Comparison of ENCODE assay signal across 1 cellular context in genomic region chr3:151107177-151107576, GRCh38.
TF ChIP-seq lines count a peak whose summit lies in the region.

No MANE protein-coding gene starts in this region.

TF ChIP-seq in GM23338, 12 proteins besides CTCF, POLR2A, EP300 and RAD21 (continued from another document):
- TF ChIP-seq ZNF331 (CRISPR knock-in tag; IDR thresholded peaks at IDR 0.05; ENCODE audit: low read depth) (no peak), EZH2 (IDR thresholded peaks at IDR 0.05; ENCODE audit: low read depth, unreplicated experiment) (no peak), REST (IDR thresholded peaks at IDR 0.05; ENCODE audit: unreplicated experiment) (no peak), EZH2phosphoT487 (IDR thresholded peaks at IDR 0.05; ENCODE audit: unreplicated experiment) (no peak), ETS1 (IDR thresholded peaks at IDR 0.05) (no peak), NANOG (IDR thresholded peaks at IDR 0.05; ENCODE audit: borderline replicate concordance) (no peak)
